12 cellular contexts compared by ENCODE assay signal in genomic region chr3:49131576-49131975, GRCh38. TPM values are rescaled to one million over a fixed set of nuclear protein-coding genes. Genes with fewer than 3 reads are reported as not detected.
A peak's percentile ranks its signal among the peaks of the same experiment; 100 is the strongest.
DNase-seq lines count a peak whose midpoint lies in the region; ATAC-seq, FAIRE-seq and TF ChIP-seq lines count a peak whose summit lies in the region.
"Had no signal": no experiment of that assay in that cellular context is flagged by ENCODE, and none has a peak within 500 bp of the region (broad histone marks: within the 10 kb centered on the region; RNA-seq: fewer than 3 reads in every experiment).

No MANE protein-coding gene starts in this region.

- CTCF ChIA-PET in A549 (lab: Yijun Ruan, JAX) = interaction anchor here (0.6 to 1.5 kb wide), 4 partner anchors 37 to 542 kb away, joined by 3 to 5 read pairs (median 4); partner anchors contain the start of gene QRICH1

- H3K27me3 ChIP-seq in adipocyte (replicated peaks; ENCODE audit: control insufficient read depth, insufficient read depth, low read length) = no peaks in the 10 kb centered on the region

- TF ChIP-seq CTCF in A549 (IDR thresholded peaks at IDR 0.05) (no peak), fibroblast of villous mesenchyme (IDR thresholded peaks at IDR 0.05; ENCODE audit: insufficient read depth, low read depth, low read length) (no peak), osteocyte (IDR thresholded peaks at IDR 0.05) (no peak)

- H3K36me3 ChIP-seq in adipocyte (ENCODE audit: control insufficient read depth, insufficient read depth, low read length, severe bottlenecking) = peaks cover 36% of the 10 kb centered on the region

- 93% methylated on average over 3 of the region's 6 CpGs for WGBS in A549 (ENCODE audit: missing lambda C conversion rate)

- H3K9ac ChIP-seq in adipocyte (ENCODE audit: low read length) = peak overlapping the region; percentile 87

- peaks cover 12% of the 10 kb centered on the region for H3K36me3 Mint-ChIP-seq in osteocyte (ENCODE audit: unreplicated experiment)
- no peaks in the 10 kb centered on the region for H3K36me3 Mint-ChIP-seq in activated naive CD4-positive, alpha-beta T cell treated with anti-CD3 and anti-CD28 coated beads, Interleukin-2, amount 50 U/mL, for 72 hours

- H3K4me1 Mint-ChIP-seq in osteocyte (ENCODE audit: unreplicated experiment) = peaks cover 13% of the 10 kb centered on the region
- H3K4me1 Mint-ChIP-seq: activated T-helper 17 cell treated with anti-CD3 and anti-CD28 coated beads, Interleukin-2, amount 50 U/mL, for 72 hours had no signal

- H3K27ac Mint-ChIP-seq in osteocyte (ENCODE audit: unreplicated experiment) = peak overlapping the region; percentile 92
- H3K27ac Mint-ChIP-seq in activated naive CD4-positive, alpha-beta T cell treated with anti-CD3 and anti-CD28 coated beads, Interleukin-2, amount 50 U/mL, for 72 hours = no peak overlapping the region
- H3K27ac Mint-ChIP-seq: activated T-helper 17 cell treated with anti-CD3 and anti-CD28 coated beads, Interleukin-2, amount 50 U/mL, for 72 hours had no signal

- peak overlapping the region; percentile 97 for H3K4me2 ChIP-seq in A549

- no peak for TF ChIP-seq EP300 in A549 (IDR thresholded peaks at IDR 0.05)

- H3K4me3 ChIP-seq in A549 (peak overlapping the region; percentile 80), adipocyte (ENCODE audit: low read length) (peak overlapping the region; percentile 90), fibroblast of villous mesenchyme (ENCODE audit: low read depth, low read length) (peak overlapping the region; percentile 63)

- FAIRE-seq in A549 (lab: Jason Lieb, UNC) = no peak

- TF ChIP-seq RAD21 in A549 (conservative IDR thresholded peaks at IDR 0.05 in 1 of 2, IDR thresholded peaks at IDR 0.05 in 1 of 2) = no peak

- peak overlapping the region; percentile 89 for H3K4me3 Mint-ChIP-seq in osteocyte (ENCODE audit: unreplicated experiment)
- H3K4me3 Mint-ChIP-seq: activated T-helper 17 cell treated with anti-CD3 and anti-CD28 coated beads, Interleukin-2, amount 50 U/mL, for 72 hours had no signal

- H3K4me1 ChIP-seq in A549 (peaks cover 18% of the 10 kb centered on the region), adipocyte (ENCODE audit: control insufficient read depth, insufficient read depth, low read length) (peaks cover 13% of the 10 kb centered on the region)

- no peak for TF ChIP-seq POLR2A in A549 (IDR thresholded peaks at IDR 0.05; ENCODE audit: low read length)

- H3K9me3 Mint-ChIP-seq in osteocyte (ENCODE audit: unreplicated experiment) = no peaks in the 10 kb centered on the region
- no peaks in the 10 kb centered on the region for H3K9me3 Mint-ChIP-seq in activated naive CD4-positive, alpha-beta T cell treated with anti-CD3 and anti-CD28 coated beads, Interleukin-2, amount 50 U/mL, for 72 hours
- H3K9me3 Mint-ChIP-seq: activated T-helper 17 cell treated with anti-CD3 and anti-CD28 coated beads, Interleukin-2, amount 50 U/mL, for 72 hours had no signal

- H3K9me3 ChIP-seq in A549 = no peaks in the 10 kb centered on the region
- no peaks in the 10 kb centered on the region for H3K9me3 ChIP-seq in adipocyte (ENCODE audit: control insufficient read depth, low read length)

- POLR2A ChIA-PET in A549 (lab: Yijun Ruan, JAX) = interaction anchor here (2.1 kb wide), 1 partner anchor 11 kb away, joined by 8 read pairs; the partner anchor contains the start of gene USP19

- no peak for DNase-seq in A549 (ENCODE audit: low read depth in 1 of 2, low spot score in 1 of 2)
- no peak for DNase-seq in adipocyte (ENCODE audit: low read depth)
- no peak for DNase-seq in fibroblast of villous mesenchyme (ENCODE audit: low read depth)
- DNase-seq in osteocyte (ENCODE audit: extremely low spot score, unreplicated experiment) = no peak
- no peak for DNase-seq in DMS153 (lab: John Stamatoyannopoulos, UW)
- DNase-seq in activated naive CD4-positive, alpha-beta T cell treated with anti-CD3 and anti-CD28 coated beads, Interleukin-2, amount 50 U/mL, for 72 hours (ENCODE audit: low spot score in 2 of 2) = no peak
- DNase-seq in activated T-cell treated with anti-CD3 and anti-CD28 coated beads, Interleukin-2, amount 50 U/mL, for 1 hour = no peak
- DNase-seq in T1000 (lab: John Stamatoyannopoulos, UW) = no peak
- DNase-seq: GF-D8, NCI-H1417 treated with DMSO at 0.1 percent for 48 hours had no signal

- no peak for ATAC-seq in A549
- ATAC-seq in activated naive CD4-positive, alpha-beta T cell treated with anti-CD3 and anti-CD28 coated beads, Interleukin-2, amount 50 U/mL, for 72 hours = no peak
- ATAC-seq: activated T-helper 17 cell treated with anti-CD3 and anti-CD28 coated beads, Interleukin-2, amount 50 U/mL, for 72 hours had no signal

- peak overlapping the region; percentile 99 to 100; a peak in 4 of 6 replicates for H3K27ac ChIP-seq in A549
- H3K27ac ChIP-seq: HL-60 had no signal

- no peaks in the 10 kb centered on the region for H3K27me3 Mint-ChIP-seq in osteocyte (ENCODE audit: unreplicated experiment)

TF ChIP-seq in A549, 52 proteins besides CTCF, POLR2A, EP300 and RAD21 (continues in another document):
- TF ChIP-seq PBX3 (IDR thresholded peaks at IDR 0.05) (no peak), ZFP36 (IDR thresholded peaks at IDR 0.05; ENCODE audit: borderline replicate concordance, partially characterized antibody) (no peak), EHMT2 (IDR thresholded peaks at IDR 0.05; ENCODE audit: low read depth) (no peak), MAFK (IDR thresholded peaks at IDR 0.05; ENCODE audit: partially characterized antibody) (no peak)

RNA-seq across cellular contexts. Expression of gene LAMB2, which starts 1.3 kb away (rescaled TPM):
- polyA plus RNA-seq in A549 (2011; rRNA removed) = 146 and 238 TPM in 2 replicates
- polyA plus RNA-seq in A549 (2012; cell fraction: cytosol; rRNA removed) = 96.4 and 102 TPM in 2 replicates
- polyA plus RNA-seq in A549 (2012; cell fraction: nucleus; rRNA removed) = 812 and 862 TPM in 2 replicates
- 74.5 to 95.5 TPM (median 87.3 TPM) in 3 replicates for polyA plus RNA-seq in A549 (2017; fragmentation: RNase III; extraction: RNeasy Plus Mini Kit Qiagen cat#74134 plus additional on column Dnase treatment)
- polyA minus RNA-seq in A549 (2011; rRNA and poly(A)+ RNA removed) = 242 and 345 TPM in 2 replicates
- 369 and 378 TPM in 2 replicates for total RNA-seq in fibroblast of villous mesenchyme
- 721 and 811 TPM in 2 replicates for total RNA-seq in osteocyte
- total RNA-seq in activated naive CD4-positive, alpha-beta T cell treated with anti-CD3 and anti-CD28 coated beads, Interleukin-2, amount 50 U/mL, for 72 hours = 1 to 10 TPM in 1 of 2 donors, not detected in 1; 1.4 TPM

RNA-seq across cellular contexts. Expression of gene USP19, which starts 11.0 kb away (rescaled TPM):
- polyA plus RNA-seq in A549 (2011; rRNA removed) (28.8 and 30.5 TPM in 2 replicates), A549 (2017; fragmentation: RNase III; extraction: RNeasy Plus Mini Kit Qiagen cat#74134 plus additional on column Dnase treatment) (20.1 to 21.6 TPM (median 21.2 TPM) in 3 replicates)
- polyA plus RNA-seq in A549 (2012; cell fraction: cytosol; rRNA removed) = 36.1 and 40.8 TPM in 2 replicates
- 81.8 and 95.2 TPM in 2 replicates for polyA plus RNA-seq in A549 (2012; cell fraction: nucleus; rRNA removed)
- polyA minus RNA-seq in A549 (2011; rRNA and poly(A)+ RNA removed) = 97.5 and 102 TPM in 2 replicates
- total RNA-seq in fibroblast of villous mesenchyme (30.3 and 36.3 TPM in 2 replicates), osteocyte (75.7 and 75.9 TPM in 2 replicates)
- total RNA-seq in activated naive CD4-positive, alpha-beta T cell treated with anti-CD3 and anti-CD28 coated beads, Interleukin-2, amount 50 U/mL, for 72 hours = 10 to 100 TPM; 40.8 to 46.7 TPM

RNA-seq across cellular contexts. Expression of gene QARS1, which starts 27.0 kb away (rescaled TPM):
- polyA plus RNA-seq in A549 (2011; rRNA removed) = 118 and 196 TPM in 2 replicates
- polyA plus RNA-seq in A549 (2012; cell fraction: cytosol; rRNA removed) = 162 and 199 TPM in 2 replicates
- 708 and 819 TPM in 2 replicates for polyA plus RNA-seq in A549 (2012; cell fraction: nucleus; rRNA removed)
- 157 to 166 TPM (median 164 TPM) in 3 replicates for polyA plus RNA-seq in A549 (2017; fragmentation: RNase III; extraction: RNeasy Plus Mini Kit Qiagen cat#74134 plus additional on column Dnase treatment)
- 235 and 239 TPM in 2 replicates for polyA minus RNA-seq in A549 (2011; rRNA and poly(A)+ RNA removed)
- 215 and 302 TPM in 2 replicates for total RNA-seq in fibroblast of villous mesenchyme
- total RNA-seq in osteocyte = 252 and 266 TPM in 2 replicates
- 100 to 1,000 TPM; 268 to 378 TPM for total RNA-seq in activated naive CD4-positive, alpha-beta T cell treated with anti-CD3 and anti-CD28 coated beads, Interleukin-2, amount 50 U/mL, for 72 hours

RNA-seq across cellular contexts. Expression of gene CCDC71, which starts 34.6 kb away (rescaled TPM):
- polyA plus RNA-seq in A549 (2011; rRNA removed) (13.4 and 15.9 TPM in 2 replicates), A549 (2017; fragmentation: RNase III; extraction: RNeasy Plus Mini Kit Qiagen cat#74134 plus additional on column Dnase treatment) (8.1 to 10.0 TPM (median 9.6 TPM) in 3 replicates)
- polyA plus RNA-seq in A549 (2012; cell fraction: cytosol; rRNA removed) = 18.8 and 22.6 TPM in 2 replicates
- polyA plus RNA-seq in A549 (2012; cell fraction: nucleus; rRNA removed) = 17.3 and 19.4 TPM in 2 replicates
- 29.2 and 38.9 TPM in 2 replicates for polyA minus RNA-seq in A549 (2011; rRNA and poly(A)+ RNA removed)
- total RNA-seq in fibroblast of villous mesenchyme (22.9 and 24.2 TPM in 2 replicates), osteocyte (23.7 and 24.9 TPM in 2 replicates)
- 10 to 100 TPM; 10.2 to 20.3 TPM for total RNA-seq in activated naive CD4-positive, alpha-beta T cell treated with anti-CD3 and anti-CD28 coated beads, Interleukin-2, amount 50 U/mL, for 72 hours

RNA-seq across cellular contexts. Expression of gene QRICH1, which starts 37.7 kb away (rescaled TPM):
- 53.8 and 76.2 TPM in 2 replicates for polyA plus RNA-seq in A549 (2011; rRNA removed)
- 45.0 and 55.8 TPM in 2 replicates for polyA plus RNA-seq in A549 (2012; cell fraction: cytosol; rRNA removed)
- polyA plus RNA-seq in A549 (2012; cell fraction: nucleus; rRNA removed) = 126 and 151 TPM in 2 replicates
- 40.4 to 47.9 TPM (median 43.6 TPM) in 3 replicates for polyA plus RNA-seq in A549 (2017; fragmentation: RNase III; extraction: RNeasy Plus Mini Kit Qiagen cat#74134 plus additional on column Dnase treatment)
- polyA minus RNA-seq in A549 (2011; rRNA and poly(A)+ RNA removed) = 107 and 109 TPM in 2 replicates
- total RNA-seq in fibroblast of villous mesenchyme = 181 and 188 TPM in 2 replicates
- total RNA-seq in osteocyte = 92.9 and 104 TPM in 2 replicates
- 100 to 1,000 TPM; 126 to 150 TPM for total RNA-seq in activated naive CD4-positive, alpha-beta T cell treated with anti-CD3 and anti-CD28 coated beads, Interleukin-2, amount 50 U/mL, for 72 hours

Comparison
In these comparisons a context has a peak if more than half of its experiments do, and no peak if none do; other contexts are left out.
1. RNA of gene LAMB2, which starts 1.3 kb away (total RNA-seq): 721 to 811 TPM in osteocyte and 369 to 378 TPM in fibroblast of villous mesenchyme; 1.4 TPM in activated naive CD4-positive, alpha-beta T cell treated with anti-CD3 and anti-CD28 coated beads, Interleukin-2, amount 50 U/mL, for 72 hours; every median in the first group is over 100 times any median in the second.
2. Peak in every context shown above with its lines, with median percentiles within 50 percentile points of each other: H3K4me3 ChIP-seq.